Comparison of ENCODE assay signal across 10 cellular contexts in genomic region chr3:50260942-50261441, GRCh38. TPM values are rescaled to one million over a fixed set of nuclear protein-coding genes. Genes with fewer than 3 reads are reported as not detected.
DNase-seq lines count a peak whose midpoint lies in the region; ATAC-seq and TF ChIP-seq lines count a peak whose summit lies in the region.
"Had no signal": no experiment of that assay in that cellular context is flagged by ENCODE, and none has a peak within 500 bp of the region (broad histone marks: within the 10 kb centered on the region; RNA-seq: fewer than 3 reads in every experiment).

No MANE protein-coding gene starts in this region.

- peak overlapping the region; percentile 78 for H3K9ac ChIP-seq in SK-N-MC (ENCODE audit: insufficient read length)

- H3K4me3 ChIP-seq in DOHH2 (ENCODE audit: low read length) (no peak overlapping the region), SK-N-MC (peak overlapping the region; percentile 76), fibroblast of the aortic adventitia (ENCODE audit: low read depth, low read length) (peak overlapping the region; percentile 64), gastrocnemius medialis (peak overlapping the region; percentile 72 to 94 (median 81))

- H3F3A ChIP-seq in DOHH2 (ENCODE audit: control insufficient read depth, insufficient read depth) = no peaks in the 10 kb centered on the region; the same call in 1 of the 2 replicates

- H3K9me3 ChIP-seq in DOHH2 (ENCODE audit: control insufficient read depth, insufficient read depth, low read length) (no peaks in the 10 kb centered on the region), SK-N-MC (ENCODE audit: low read depth, low read length) (no peaks in the 10 kb centered on the region), gastrocnemius medialis (no peaks in the 10 kb centered on the region)

- no peaks in the 10 kb centered on the region for H3K79me2 ChIP-seq in DOHH2 (ENCODE audit: control insufficient read depth, low read length)

- intact Hi-C loops in gastrocnemius medialis (cut with DNase I; ENCODE audit: low total_unique reads) = loop anchor here (1.0 to 2.0 kb wide), 2 partner anchors 12 to 64 kb away; no protein-coding TSS in a partner anchor

- H3K27ac ChIP-seq in DOHH2 (ENCODE audit: low read depth, low read length) (no peak overlapping the region), SK-N-MC (no peak overlapping the region), gastrocnemius medialis (peak overlapping the region; percentile 96 to 99 (median 98))

- 0 out of 2 replicates have a peak overlapping the region, but pooled peaks have one; percentile 69 for H3K4me2 ChIP-seq in DOHH2 (ENCODE audit: low read length)

- TF ChIP-seq CTCF in DOHH2 (IDR thresholded peaks at IDR 0.05; ENCODE audit: low read depth, low read length, poor library complexity, severe bottlenecking) (no peak), fibroblast of the aortic adventitia (IDR thresholded peaks at IDR 0.05; ENCODE audit: insufficient read depth, low read length) (no peak), gastrocnemius medialis (IDR thresholded peaks at IDR 0.05 in 4 of 5, conservative IDR thresholded peaks at IDR 0.05 in 1 of 5) (no peak)

- H3K27me3 ChIP-seq in DOHH2 (ENCODE audit: control insufficient read depth, low read length) (no peaks in the 10 kb centered on the region; the same call in 1 of the 2 replicates), gastrocnemius medialis (no peaks in the 10 kb centered on the region)

- DNase-seq in SK-N-MC (ENCODE audit: low read depth, low spot score) (no peak), fibroblast of the aortic adventitia (ENCODE audit: low read depth) (no peak), gastrocnemius medialis (no peak), SK-N-DZ (ENCODE audit: low spot score) (no peak), UCSD-AML1 (lab: John Stamatoyannopoulos, UW; ENCODE audit: unreplicated experiment) (no peak)
- DNase-seq: SIG-M5 had no signal

- H3K9me2 ChIP-seq in DOHH2 (replicated peaks; ENCODE audit: control insufficient read depth, low read length) = no peaks in the 10 kb centered on the region

- no peak for TF ChIP-seq POLR2A in gastrocnemius medialis (IDR thresholded peaks at IDR 0.05)

- peaks cover 20% of the 10 kb centered on the region for H3K36me3 ChIP-seq in DOHH2 (ENCODE audit: control insufficient read depth, low read length)
- peaks cover 10% of the 10 kb centered on the region; the same call in 1 of the 2 replicates for H3K36me3 ChIP-seq in SK-N-MC (ENCODE audit: insufficient read depth, low read length)
- peaks cover 0 to 27% of the 10 kb centered on the region in 2 donors for H3K36me3 ChIP-seq in gastrocnemius medialis

- ATAC-seq in gastrocnemius medialis (no peak), HG02973 (IDR thresholded peaks at IDR 0.05; ENCODE audit: unreplicated experiment) (no peak), GM21576 (IDR thresholded peaks at IDR 0.05; ENCODE audit: unreplicated experiment) (no peak)

- H3K4me1 ChIP-seq in DOHH2 (ENCODE audit: control insufficient read depth, low read length) (peaks cover 10% of the 10 kb centered on the region), gastrocnemius medialis (peaks cover 27 to 40% of the 10 kb centered on the region in 2 donors)

- in situ Hi-C loops in gastrocnemius medialis (cut with MboI; ENCODE audit: low sequenced_read_pairs in 4 of 4) = no loop called here

- no peaks in the 10 kb centered on the region for H4K20me1 ChIP-seq in DOHH2 (ENCODE audit: control insufficient read depth, insufficient read depth, low read depth, low read length)

RNA-seq across cellular contexts. Expression of gene SEMA3B, which starts 8.0 kb away (rescaled TPM):
- total RNA-seq in fibroblast of the aortic adventitia (ENCODE audit: low replicate concordance) (9.7 and 110 TPM in 2 replicates), gastrocnemius medialis (1 to 10 TPM; 1.7 to 3.1 (median 2.1) TPM)
- polyA plus RNA-seq in SK-N-DZ (2014; cell fraction: cytosol; rRNA removed) = 0.92 and 2.3 TPM in 2 replicates
- 10.7 and 12.1 TPM in 2 replicates for polyA plus RNA-seq in SK-N-DZ (2014; cell fraction: nucleus; rRNA removed)

RNA-seq across cellular contexts. Expression of gene LSMEM2, which starts 17.9 kb away (rescaled TPM):
- total RNA-seq in fibroblast of the aortic adventitia (ENCODE audit: low replicate concordance) (not detected in 2 replicates), gastrocnemius medialis (under 1 TPM in 3 of 4 donors, not detected in 1; 0.41 to 0.98 (median 0.49) TPM)
- 0.09 TPM in 1 of 2 replicates, not detected in the other for polyA plus RNA-seq in SK-N-DZ (2014; cell fraction: cytosol; rRNA removed)
- polyA plus RNA-seq in SK-N-DZ (2014; cell fraction: nucleus; rRNA removed) = not detected in 2 replicates
- total RNA-seq: dermis blood vessel endothelial cell had no signal

RNA-seq across cellular contexts. Expression of gene GNAI2, which starts 25.0 kb away (rescaled TPM):
- total RNA-seq in fibroblast of the aortic adventitia (ENCODE audit: low replicate concordance) = 195 and 203 TPM in 2 replicates
- 10 to 100 TPM; 26.7 to 67.8 (median 39.8) TPM for total RNA-seq in gastrocnemius medialis
- 52.3 and 58.3 TPM in 2 replicates for polyA plus RNA-seq in SK-N-DZ (2014; cell fraction: cytosol; rRNA removed)
- polyA plus RNA-seq in SK-N-DZ (2014; cell fraction: nucleus; rRNA removed) = 39.3 and 43.2 TPM in 2 replicates

RNA-seq across cellular contexts. Expression of gene IFRD2, which starts 31.2 kb away (rescaled TPM):
- total RNA-seq in fibroblast of the aortic adventitia (ENCODE audit: low replicate concordance) (45.3 and 72.7 TPM in 2 replicates), gastrocnemius medialis (100 to 1,000 TPM; 111 to 145 (median 127) TPM)
- polyA plus RNA-seq in SK-N-DZ (2014; cell fraction: cytosol; rRNA removed) = 72.9 and 84.0 TPM in 2 replicates
- polyA plus RNA-seq in SK-N-DZ (2014; cell fraction: nucleus; rRNA removed) = 268 and 286 TPM in 2 replicates

RNA-seq across cellular contexts. Expression of gene HYAL3, which starts 38.2 kb away (rescaled TPM):
- total RNA-seq in fibroblast of the aortic adventitia (ENCODE audit: low replicate concordance) = 1.2 and 3.1 TPM in 2 replicates
- 1 to 10 TPM in 3 of 4 donors, not detected in 1; 1.1 to 2.3 (median 1.2) TPM for total RNA-seq in gastrocnemius medialis
- 0.64 and 1.2 TPM in 2 replicates for polyA plus RNA-seq in SK-N-DZ (2014; cell fraction: cytosol; rRNA removed)
- 3.7 and 6.2 TPM in 2 replicates for polyA plus RNA-seq in SK-N-DZ (2014; cell fraction: nucleus; rRNA removed)

Comparison
In these comparisons a context has a peak if more than half of its experiments do, and no peak if none do; other contexts are left out.
1. H3K27ac ChIP-seq: peak in gastrocnemius medialis (4 of 4); none in DOHH2 (single experiment) and SK-N-MC (single experiment).